ENCODE assay signal across 13 cellular contexts in genomic region chr2:234632527-234633391, GRCh38.
DNase-seq lines count a peak whose midpoint lies in the region; ATAC-seq and TF ChIP-seq lines count a peak whose summit lies in the region.
"Had no signal": no experiment of that assay in that cellular context is flagged by ENCODE, and none has a peak within 500 bp of the region (broad histone marks: within the 10 kb centered on the region; RNA-seq: fewer than 3 reads in every experiment).

No MANE protein-coding gene starts in this region.

- no peak overlapping the region for H3K4me3 Mint-ChIP-seq in mesothelial cell of epicardium
- H3K4me3 Mint-ChIP-seq in activated CD8-positive, alpha-beta memory T cell treated with anti-CD3 and anti-CD28 coated beads, Interleukin-2, amount 10 ng/mL, durations not matched to agents 7 days and 5 days = no peak overlapping the region
- no peak overlapping the region for H3K4me3 Mint-ChIP-seq in CD8-positive, alpha-beta T cell
- H3K4me3 Mint-ChIP-seq: activated naive CD8-positive, alpha-beta T cell treated with anti-CD3 and anti-CD28 coated beads, Interleukin-2, amount 10 ng/mL, durations not matched to agents 7 days and 5 days; T-helper 17 cell had no signal

- H3K36me3 ChIP-seq in CD8-positive, alpha-beta T cell (ENCODE audit: insufficient read depth, low read length) = no peaks in the 10 kb centered on the region
- H3K36me3 ChIP-seq: BLaER1, left ventricle myocardium inferior had no signal

- peaks cover 19% of the 10 kb centered on the region for H3K27me3 Mint-ChIP-seq in mesothelial cell of epicardium (ENCODE audit: low read depth)
- H3K27me3 Mint-ChIP-seq in activated CD8-positive, alpha-beta memory T cell treated with anti-CD3 and anti-CD28 coated beads, Interleukin-2, amount 10 ng/mL, durations not matched to agents 7 days and 5 days = peaks cover 18% of the 10 kb centered on the region
- H3K27me3 Mint-ChIP-seq in CD8-positive, alpha-beta T cell (ENCODE audit: low read depth) = peaks cover 18% of the 10 kb centered on the region

- no peak overlapping the region for H3K27ac ChIP-seq in CD8-positive, alpha-beta T cell (ENCODE audit: low read depth, low read length)
- H3K27ac ChIP-seq: BLaER1, left ventricle myocardium inferior had no signal

- POLR2A ChIA-PET in CD8-positive, alpha-beta T cell (lab: Charles Lee) = no interaction called here

- CTCF ChIA-PET in activated CD8-positive, alpha-beta memory T cell treated with anti-CD3 and anti-CD28 coated beads, Interleukin-2, amount 10 ng/mL, durations not matched to agents 7 days and 5 days (lab: Charles Lee) = no interaction called here
- CTCF ChIA-PET in CD8-positive, alpha-beta T cell (lab: Charles Lee) = no interaction called here

- H3K36me3 Mint-ChIP-seq in mesothelial cell of epicardium = peaks cover 3% of the 10 kb centered on the region
- H3K36me3 Mint-ChIP-seq in activated CD8-positive, alpha-beta memory T cell treated with anti-CD3 and anti-CD28 coated beads, Interleukin-2, amount 10 ng/mL, durations not matched to agents 7 days and 5 days = no peaks in the 10 kb centered on the region
- no peaks in the 10 kb centered on the region for H3K36me3 Mint-ChIP-seq in CD8-positive, alpha-beta T cell
- H3K36me3 Mint-ChIP-seq: activated naive CD8-positive, alpha-beta T cell treated with anti-CD3 and anti-CD28 coated beads, Interleukin-2, amount 10 ng/mL, durations not matched to agents 7 days and 5 days had no signal

- DNase-seq in AG08396 (ENCODE audit: low spot score) (peak; percentile 66), LHCN-M2 (ENCODE audit: low read depth) (peak; percentile 57), ecto neural progenitor cell (ENCODE audit: low spot score) (peak; percentile 26), mesothelial cell of epicardium (ENCODE audit: low spot score in 2 of 2, unreplicated experiment in 2 of 2) (no peak), D341Med (ENCODE audit: low spot score) (no peak), mucosa of gallbladder (ENCODE audit: low spot score) (no peak)
- DNase-seq in activated CD8-positive, alpha-beta memory T cell treated with anti-CD3 and anti-CD28 coated beads, Interleukin-2, amount 10 ng/mL, durations not matched to agents 7 days and 5 days = no peak
- DNase-seq in CD8-positive, alpha-beta T cell = no peak
- DNase-seq: activated naive CD8-positive, alpha-beta T cell treated with anti-CD3 and anti-CD28 coated beads, Interleukin-2, amount 10 ng/mL, durations not matched to agents 7 days and 5 days; KG1; left ventricle myocardium inferior; T-helper 17 cell had no signal

- peak overlapping the region; percentile 70 for H3K27ac Mint-ChIP-seq in mesothelial cell of epicardium
- H3K27ac Mint-ChIP-seq in activated CD8-positive, alpha-beta memory T cell treated with anti-CD3 and anti-CD28 coated beads, Interleukin-2, amount 10 ng/mL, durations not matched to agents 7 days and 5 days = no peak overlapping the region
- H3K27ac Mint-ChIP-seq in CD8-positive, alpha-beta T cell = no peak overlapping the region
- H3K27ac Mint-ChIP-seq: activated naive CD8-positive, alpha-beta T cell treated with anti-CD3 and anti-CD28 coated beads, Interleukin-2, amount 10 ng/mL, durations not matched to agents 7 days and 5 days; T-helper 17 cell had no signal

- ATAC-seq in activated CD8-positive, alpha-beta memory T cell treated with anti-CD3 and anti-CD28 coated beads, Interleukin-2, amount 10 ng/mL, durations not matched to agents 7 days and 5 days = no peak
- no peak for ATAC-seq in CD8-positive, alpha-beta T cell
- ATAC-seq: T-helper 17 cell had no signal

- H3K9me3 ChIP-seq in CD8-positive, alpha-beta T cell (ENCODE audit: low read length) = no peaks in the 10 kb centered on the region
- H3K9me3 ChIP-seq: left ventricle myocardium inferior had no signal

- no peak overlapping the region for H3K4me3 ChIP-seq in CD8-positive, alpha-beta T cell (ENCODE audit: low read depth, low read length)
- H3K4me3 ChIP-seq: BLaER1, left ventricle myocardium inferior had no signal

- intact Hi-C loops in CD8-positive, alpha-beta T cell (cut with DNase I, micrococcal nuclease) = no loop called here

- no peak for TF ChIP-seq CTCF in mesothelial cell of epicardium (IDR thresholded peaks at IDR 0.05; ENCODE audit: unreplicated experiment)
- no peak for TF ChIP-seq CTCF in CD8-positive, alpha-beta T cell (IDR thresholded peaks at IDR 0.05)

- peaks cover 9% of the 10 kb centered on the region for H3K9me3 Mint-ChIP-seq in mesothelial cell of epicardium
- H3K9me3 Mint-ChIP-seq in activated CD8-positive, alpha-beta memory T cell treated with anti-CD3 and anti-CD28 coated beads, Interleukin-2, amount 10 ng/mL, durations not matched to agents 7 days and 5 days (ENCODE audit: low read depth) = no peaks in the 10 kb centered on the region
- peaks cover 3% of the 10 kb centered on the region for H3K9me3 Mint-ChIP-seq in CD8-positive, alpha-beta T cell

- no peaks in the 10 kb centered on the region for H3K4me1 ChIP-seq in CD8-positive, alpha-beta T cell (ENCODE audit: insufficient read depth, low read length)
- H3K4me1 ChIP-seq: BLaER1, left ventricle myocardium inferior had no signal

- peaks cover 2% of the 10 kb centered on the region for H3K27me3 ChIP-seq in CD8-positive, alpha-beta T cell (ENCODE audit: insufficient read depth, low read length)
- H3K27me3 ChIP-seq: BLaER1 had no signal

- peaks cover 40% of the 10 kb centered on the region for H3K4me1 Mint-ChIP-seq in mesothelial cell of epicardium
- no peaks in the 10 kb centered on the region for H3K4me1 Mint-ChIP-seq in activated CD8-positive, alpha-beta memory T cell treated with anti-CD3 and anti-CD28 coated beads, Interleukin-2, amount 10 ng/mL, durations not matched to agents 7 days and 5 days
- no peaks in the 10 kb centered on the region for H3K4me1 Mint-ChIP-seq in CD8-positive, alpha-beta T cell (ENCODE audit: low read depth)
- H3K4me1 Mint-ChIP-seq: activated naive CD8-positive, alpha-beta T cell treated with anti-CD3 and anti-CD28 coated beads, Interleukin-2, amount 10 ng/mL, durations not matched to agents 7 days and 5 days; T-helper 17 cell had no signal

Comparison
In these comparisons a context has a peak if more than half of its experiments do, and no peak if none do; other contexts are left out.
1. DNase-seq: peak in AG08396 (single experiment), LHCN-M2 (single experiment) and ecto neural progenitor cell (single experiment); none in mesothelial cell of epicardium (0 of 2), D341Med (single experiment), mucosa of gallbladder (single experiment), activated CD8-positive, alpha-beta memory T cell treated with anti-CD3 and anti-CD28 coated beads, Interleukin-2, amount 10 ng/mL, durations not matched to agents 7 days and 5 days (single experiment) and CD8-positive, alpha-beta T cell (0 of 7).